In genomic region chr17:27577884-27578717, GRCh38 we compare ENCODE assay signal across 9 cellular contexts. TPM values are rescaled to one million over a fixed set of nuclear protein-coding genes. Genes with fewer than 3 reads are reported as not detected.
A peak's percentile ranks its signal among the peaks of the same experiment; 100 is the strongest.
DNase-seq lines count a peak whose midpoint lies in the region; ATAC-seq and TF ChIP-seq lines count a peak whose summit lies in the region.
"Had no signal": no experiment of that assay in that cellular context is flagged by ENCODE, and none has a peak within 500 bp of the region (broad histone marks: within the 10 kb centered on the region; RNA-seq: fewer than 3 reads in every experiment).

No MANE protein-coding gene starts in this region.

- H3K27ac Mint-ChIP-seq in natural killer cell treated with Interleukin-12 subunit alpha and Interleukin-12 subunit beta and Interleukin-15 and Interleukin-18, amount 100 ng/mL, for 72 hours: peak overlapping the region; percentile 84 to 85

- TF ChIP-seq CTCF in choroid plexus epithelial cell (conservative IDR thresholded peaks at IDR 0.05; ENCODE audit: low read depth, low read length): no peak

- H3K4me3 Mint-ChIP-seq in natural killer cell treated with Interleukin-12 subunit alpha and Interleukin-12 subunit beta and Interleukin-15 and Interleukin-18, amount 100 ng/mL, for 72 hours: peak overlapping the region; percentile 61
- H3K4me3 Mint-ChIP-seq: T-cell had no signal

- H3K4me3 ChIP-seq in choroid plexus epithelial cell (ENCODE audit: low read depth, low read length): no peak overlapping the region

- H3K9me3 Mint-ChIP-seq in natural killer cell treated with Interleukin-12 subunit alpha and Interleukin-12 subunit beta and Interleukin-15 and Interleukin-18, amount 100 ng/mL, for 72 hours: no peaks in the 10 kb centered on the region
- H3K9me3 Mint-ChIP-seq: T-cell had no signal

- H3K4me1 Mint-ChIP-seq in natural killer cell treated with Interleukin-12 subunit alpha and Interleukin-12 subunit beta and Interleukin-15 and Interleukin-18, amount 100 ng/mL, for 72 hours (ENCODE audit: low read depth in 2 of 2): peaks cover 58 to 70% of the 10 kb centered on the region in 2 donors

- H3K36me3 Mint-ChIP-seq in natural killer cell treated with Interleukin-12 subunit alpha and Interleukin-12 subunit beta and Interleukin-15 and Interleukin-18, amount 100 ng/mL, for 72 hours: peaks cover 5% of the 10 kb centered on the region

- peak; percentile 46 for DNase-seq in AG08395 (ENCODE audit: low spot score)
- DNase-seq in choroid plexus epithelial cell (ENCODE audit: low read depth): peak; percentile 67
- DNase-seq in natural killer cell treated with Interleukin-12 subunit alpha and Interleukin-12 subunit beta and Interleukin-15 and Interleukin-18, amount 100 ng/mL, for 72 hours (ENCODE audit: low spot score): no peak
- DNase-seq in activated CD4-positive, CD25-positive, alpha-beta regulatory T cell treated with anti-CD3 and anti-CD28 coated beads, Interleukin-2, amount 50 U/mL, for 72 hours: no peak
- DNase-seq in germinal center (ENCODE audit: low spot score): no peak
- no peak for DNase-seq in iPS-NIHi7 (ENCODE audit: extremely low spot score)
- no peak for DNase-seq in NOMO-1 treated with DMSO at 0.1 percent for 48 hours (lab: John Stamatoyannopoulos, UW; ENCODE audit: unreplicated experiment)
- DNase-seq: T-cell had no signal

- no peaks in the 10 kb centered on the region for H3K27me3 Mint-ChIP-seq in natural killer cell treated with Interleukin-12 subunit alpha and Interleukin-12 subunit beta and Interleukin-15 and Interleukin-18, amount 100 ng/mL, for 72 hours
- H3K27me3 Mint-ChIP-seq: T-cell had no signal

- peak; percentile 3 for ATAC-seq in HG02642 (IDR thresholded peaks at IDR 0.05; ENCODE audit: poor library complexity, unreplicated experiment)
- ATAC-seq in natural killer cell treated with Interleukin-12 subunit alpha and Interleukin-12 subunit beta and Interleukin-15 and Interleukin-18, amount 100 ng/mL, for 72 hours: no peak

RNA-seq across cellular contexts. Expression of gene LGALS9, which starts 52.9 kb away (rescaled TPM):
- total RNA-seq in natural killer cell treated with Interleukin-12 subunit alpha and Interleukin-12 subunit beta and Interleukin-15 and Interleukin-18, amount 100 ng/mL, for 72 hours: 10 to 100 TPM; 19.9 to 29.6 TPM

Comparison
In these comparisons a context has a peak if more than half of its experiments do, and no peak if none do; other contexts are left out.
1. DNase-seq: peak in AG08395 (single experiment) and choroid plexus epithelial cell (single experiment); none in natural killer cell treated with Interleukin-12 subunit alpha and Interleukin-12 subunit beta and Interleukin-15 and Interleukin-18, amount 100 ng/mL, for 72 hours (single experiment), activated CD4-positive, CD25-positive, alpha-beta regulatory T cell treated with anti-CD3 and anti-CD28 coated beads, Interleukin-2, amount 50 U/mL, for 72 hours (single experiment), germinal center (single experiment), iPS-NIHi7 (single experiment) and NOMO-1 treated with DMSO at 0.1 percent for 48 hours (single experiment).